In the genomic region with DNA sequence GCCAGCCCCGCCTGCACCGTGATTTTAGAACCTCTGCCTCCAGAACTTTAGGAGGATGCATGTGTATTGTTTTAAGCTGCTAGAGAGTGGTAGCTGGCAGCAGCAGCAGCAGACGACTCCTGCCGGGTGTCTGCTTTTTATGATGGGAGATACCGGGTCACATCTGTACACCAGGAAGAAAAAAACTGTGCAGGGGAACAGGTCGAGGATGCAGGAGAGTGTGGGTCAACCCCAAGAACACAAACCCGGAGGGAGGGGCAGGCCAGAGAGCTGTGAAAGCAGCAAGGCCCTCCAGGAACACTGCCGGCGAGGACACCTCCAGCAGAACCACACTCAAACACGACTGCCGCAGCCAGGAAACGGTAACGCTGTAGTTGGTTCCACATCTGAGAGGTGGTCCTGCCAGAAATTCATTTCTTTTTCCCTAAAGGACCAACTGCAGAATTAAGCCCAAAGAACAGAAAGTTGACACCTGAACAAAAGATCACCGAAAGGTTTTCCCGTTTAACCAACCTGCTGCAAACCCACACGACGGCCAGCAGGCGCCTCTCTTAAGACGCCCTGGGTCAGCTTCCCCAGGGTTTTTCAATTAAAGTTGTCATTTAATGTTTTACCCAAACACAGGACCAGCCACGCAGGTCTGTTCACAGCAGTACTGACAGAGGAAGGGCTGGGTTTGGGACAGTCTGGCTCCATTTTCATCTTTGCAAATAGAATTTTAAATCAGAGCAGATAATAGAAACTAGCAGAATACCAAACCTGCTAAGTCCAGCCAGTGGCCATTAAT, we compare ENCODE assay signal across 24 cellular contexts.
"Had no signal": no experiment of that assay in that cellular context is flagged by ENCODE, and none has a peak within 500 bp of the region (broad histone marks: within the 10 kb centered on the region; RNA-seq: fewer than 3 reads in every experiment).

No MANE protein-coding gene starts in this region.

- H3K4me1 Mint-ChIP-seq: activated naive CD8-positive, alpha-beta T cell treated with anti-CD3 and anti-CD28 coated beads for 36 hours had no signal

- H3K9me3 ChIP-seq: pancreas, thyroid gland, upper lobe of right lung had no signal

- DNase-seq: activated CD4-positive, alpha-beta T cell treated with anti-CD3 and anti-CD28 coated beads, Interleukin-2, amount 50 U/mL, for 4 hours; activated naive CD4-positive, alpha-beta T cell; activated naive CD8-positive, alpha-beta T cell treated with anti-CD3 and anti-CD28 coated beads for 36 hours; activated T-cell treated with anti-CD3 and anti-CD28 coated beads for 4 hours; dermis blood vessel endothelial cell; effector CD4-positive, alpha-beta T cell; esophagus squamous epithelium; left ventricle myocardium inferior; nephron progenitor cell; psoas muscle; stimulated activated CD4-positive, alpha-beta T cell treated with anti-CD3 and anti-CD28 coated beads, Interleukin-1b, Interleukin-23, amount 100 ng/mL, for 48 hours; stimulated activated CD4-positive, alpha-beta T cell treated with anti-CD3 and anti-CD28 coated beads, Interleukin-4, amount 100 ng/mL, for 4 hours; stimulated activated CD8-positive, alpha-beta memory T cell treated with anti-CD3 and anti-CD28 coated beads, Interleukin-4, amount 100 ng/mL, for 48 hours; stimulated activated naive CD8-positive, alpha-beta T cell treated with anti-CD3 and anti-CD28 coated beads, Interleukin-15, amount 100 ng/mL, for 72 hours; T-helper 17 cell; thyroid gland had no signal

- H3K4me2 ChIP-seq: smooth muscle cell had no signal

- H3K27ac Mint-ChIP-seq: activated naive CD8-positive, alpha-beta T cell treated with anti-CD3 and anti-CD28 coated beads for 36 hours; stimulated activated memory B cell treated with anti-CD40 and anti-IgM and Interleukin-4, amounts not matched to agents 10 μg/mL and 1 μg/mL and 100 μg/mL, for 72 hours; T-helper 17 cell had no signal

- ATAC-seq: activated T-helper 17 cell treated with anti-CD3 and anti-CD28 coated beads, Interleukin-2, amount 50 U/mL, for 72 hours; body of pancreas; pancreas; psoas muscle; stimulated activated memory B cell treated with anti-CD40 and anti-IgM and Interleukin-4, amounts not matched to agents 10 μg/mL and 1 μg/mL and 100 μg/mL, for 72 hours; stimulated activated naive CD8-positive, alpha-beta T cell treated with anti-CD3 and anti-CD28 coated beads, Interleukin-15, amount 100 ng/mL, for 72 hours; T-helper 17 cell; upper lobe of right lung had no signal

- H3K4me3 ChIP-seq: adrenal gland, body of pancreas, esophagus squamous epithelium, left ventricle myocardium inferior, lung, pancreas, psoas muscle, smooth muscle cell, thyroid gland, upper lobe of right lung had no signal

- H3K9me3 Mint-ChIP-seq: activated T-helper 17 cell treated with anti-CD3 and anti-CD28 coated beads, Interleukin-2, amount 50 U/mL, for 72 hours had no signal

- H3K27me3 Mint-ChIP-seq: activated naive CD8-positive, alpha-beta T cell treated with anti-CD3 and anti-CD28 coated beads for 36 hours; activated T-helper 17 cell treated with anti-CD3 and anti-CD28 coated beads, Interleukin-2, amount 50 U/mL, for 72 hours; stimulated activated memory B cell treated with anti-CD40 and anti-IgM and Interleukin-4, amounts not matched to agents 10 μg/mL and 1 μg/mL and 100 μg/mL, for 72 hours; stimulated activated naive CD8-positive, alpha-beta T cell treated with anti-CD3 and anti-CD28 coated beads, Interleukin-15, amount 100 ng/mL, for 72 hours; T-helper 17 cell had no signal

- H3K4me3 Mint-ChIP-seq: activated naive CD8-positive, alpha-beta T cell treated with anti-CD3 and anti-CD28 coated beads for 36 hours; activated T-helper 17 cell treated with anti-CD3 and anti-CD28 coated beads, Interleukin-2, amount 50 U/mL, for 72 hours; nephron progenitor cell; stimulated activated memory B cell treated with anti-CD40 and anti-IgM and Interleukin-4, amounts not matched to agents 10 μg/mL and 1 μg/mL and 100 μg/mL, for 72 hours; stimulated activated naive CD8-positive, alpha-beta T cell treated with anti-CD3 and anti-CD28 coated beads, Interleukin-15, amount 100 ng/mL, for 72 hours; T-helper 17 cell had no signal

- H3K27ac ChIP-seq: adrenal gland, body of pancreas, left ventricle myocardium inferior, pancreas, psoas muscle, thyroid gland, upper lobe of right lung had no signal

- H3K4me1 ChIP-seq: adrenal gland, body of pancreas, pancreas, psoas muscle, upper lobe of right lung had no signal

- H3K27me3 ChIP-seq: adrenal gland, body of pancreas, esophagus squamous epithelium, pancreas, thyroid gland, upper lobe of right lung had no signal
